2 cellular contexts compared by ENCODE assay signal in genomic region chr4:171846893-171847292, GRCh38.
TF ChIP-seq lines count a peak whose summit lies in the region.

No MANE protein-coding gene starts in this region.

TF ChIP-seq in HepG2, 621 proteins besides CTCF, POLR2A, EP300 and RAD21:
- peak; percentile 51 for TF ChIP-seq MAFF (IDR thresholded peaks at IDR 0.05; ENCODE audit: low read depth, low read length)
- TF ChIP-seq MEIS1 (CRISPR knock-in tag; IDR thresholded peaks at IDR 0.05; ENCODE audit: borderline replicate concordance), result no peak
- peak; percentile 34 to 74; a peak in 3 of 4 replicates for TF ChIP-seq MAFK (conservative IDR thresholded peaks at IDR 0.05 in 1 of 2, IDR thresholded peaks at IDR 0.05 in 1 of 2; ENCODE audit: low read length in 2 of 2)

TF ChIP-seq in K562, 482 proteins besides CTCF, POLR2A, EP300 and RAD21:
- TF ChIP-seq HDAC2 (IDR thresholded peaks at IDR 0.05) (no peak), XRCC5 (IDR thresholded peaks at IDR 0.05; ENCODE audit: low read depth, low read length) (no peak), ZNF316 (IDR thresholded peaks at IDR 0.05) (0 out of 2 replicates have a peak, but pooled peaks have one; percentile 34), TAF9B (IDR thresholded peaks at IDR 0.05; ENCODE audit: partially characterized antibody) (no peak), DPF2 (IDR thresholded peaks at IDR 0.05) (no peak)
